In genomic region chr5:127313847-127314473, GRCh38 we compare ENCODE assay signal across 8 cellular contexts. TPM values are rescaled to one million over a fixed set of nuclear protein-coding genes. Genes with fewer than 3 reads are reported as not detected.
A peak's percentile ranks its signal among the peaks of the same experiment; 100 is the strongest.
DNase-seq lines count a peak whose midpoint lies in the region; ATAC-seq and TF ChIP-seq lines count a peak whose summit lies in the region.

No MANE protein-coding gene starts in this region.

- no peak overlapping the region for H3K27ac Mint-ChIP-seq in activated CD4-positive, alpha-beta T cell treated with anti-CD3 and anti-CD28 coated beads, Interleukin-2, amount 10 ng/mL, durations not matched to agents 24 days and 14 days
- no peak overlapping the region for H3K27ac Mint-ChIP-seq in naive thymus-derived CD4-positive, alpha-beta T cell
- H3K27ac Mint-ChIP-seq in stimulated activated naive CD8-positive, alpha-beta T cell treated with anti-CD3 and anti-CD28 coated beads, Interleukin-15, amount 100 ng/mL, for 72 hours, result no peak overlapping the region

- no peak overlapping the region for H3K27ac ChIP-seq in naive thymus-derived CD4-positive, alpha-beta T cell (ENCODE audit: low read depth, low read length)

- no peaks in the 10 kb centered on the region for H3K9me3 ChIP-seq in naive thymus-derived CD4-positive, alpha-beta T cell (ENCODE audit: control insufficient read depth in 2 of 3, low read length in 3 of 3)

- H3K4me3 Mint-ChIP-seq in activated CD4-positive, alpha-beta T cell treated with anti-CD3 and anti-CD28 coated beads, Interleukin-2, amount 10 ng/mL, durations not matched to agents 24 days and 14 days, result no peak overlapping the region
- peak overlapping the region in 1 of 10 donors; percentile 2 for H3K4me3 Mint-ChIP-seq in naive thymus-derived CD4-positive, alpha-beta T cell
- H3K4me3 Mint-ChIP-seq in stimulated activated naive CD8-positive, alpha-beta T cell treated with anti-CD3 and anti-CD28 coated beads, Interleukin-15, amount 100 ng/mL, for 72 hours, result no peak overlapping the region

- H3K4me1 ChIP-seq in naive thymus-derived CD4-positive, alpha-beta T cell (ENCODE audit: control insufficient read depth in 2 of 2, insufficient read depth in 2 of 2, low read length in 2 of 2), result no peaks in the 10 kb centered on the region

- peak; percentile 72 for DNase-seq in A172 (ENCODE audit: low spot score)
- DNase-seq in NCI-H1048 (lab: John Stamatoyannopoulos, UW), result peak; percentile 3
- DNase-seq in activated CD4-positive, alpha-beta T cell treated with anti-CD3 and anti-CD28 coated beads, Interleukin-2, amount 10 ng/mL, durations not matched to agents 24 days and 14 days, result peak; percentile 90
- peak; percentile 57 for DNase-seq in effector CD4-positive, alpha-beta T cell
- peak; percentile 12 to 68 (median 50) for DNase-seq in naive thymus-derived CD4-positive, alpha-beta T cell
- peak; percentile 55 to 56 for DNase-seq in stimulated activated naive CD8-positive, alpha-beta T cell treated with anti-CD3 and anti-CD28 coated beads, Interleukin-15, amount 100 ng/mL, for 72 hours

- peak; percentile 83 for TF ChIP-seq CTCF in GM12874 (IDR thresholded peaks at IDR 0.05; ENCODE audit: insufficient read depth, low read depth, low read length)

- intact Hi-C loops in activated CD4-positive, alpha-beta T cell treated with anti-CD3 and anti-CD28 coated beads, Interleukin-2, amount 10 ng/mL, durations not matched to agents 24 days and 14 days (cut with micrococcal nuclease), result loop anchor here (1.0 to 10.0 kb wide), 4 partner anchors 181 to 658 kb away; no protein-coding TSS in a partner anchor
- intact Hi-C loops in naive thymus-derived CD4-positive, alpha-beta T cell (cut with micrococcal nuclease), result loop anchor here (1.0 to 10.0 kb wide), 9 partner anchors 181 to 979 kb away; partner anchors contain the start of gene MARCHF3 (in 1 of the 2)

- no peaks in the 10 kb centered on the region for H3K27me3 ChIP-seq in naive thymus-derived CD4-positive, alpha-beta T cell (ENCODE audit: control insufficient read depth in 2 of 2, insufficient read depth in 2 of 2, low read length in 2 of 2)

- peak; percentile 98 for ATAC-seq in HG02623 (IDR thresholded peaks at IDR 0.05; ENCODE audit: unreplicated experiment)
- ATAC-seq in naive thymus-derived CD4-positive, alpha-beta T cell, result peak; percentile 81
- peak; percentile 84 for ATAC-seq in stimulated activated naive CD8-positive, alpha-beta T cell treated with anti-CD3 and anti-CD28 coated beads, Interleukin-15, amount 100 ng/mL, for 72 hours

- peaks cover 22% of the 10 kb centered on the region for H3K27me3 Mint-ChIP-seq in activated CD4-positive, alpha-beta T cell treated with anti-CD3 and anti-CD28 coated beads, Interleukin-2, amount 10 ng/mL, durations not matched to agents 24 days and 14 days
- peaks cover 0 to 32% (median 4%) of the 10 kb centered on the region in 5 donors for H3K27me3 Mint-ChIP-seq in naive thymus-derived CD4-positive, alpha-beta T cell
- peaks cover 25% of the 10 kb centered on the region for H3K27me3 Mint-ChIP-seq in stimulated activated naive CD8-positive, alpha-beta T cell treated with anti-CD3 and anti-CD28 coated beads, Interleukin-15, amount 100 ng/mL, for 72 hours

- no peaks in the 10 kb centered on the region for H3K36me3 Mint-ChIP-seq in activated CD4-positive, alpha-beta T cell treated with anti-CD3 and anti-CD28 coated beads, Interleukin-2, amount 10 ng/mL, durations not matched to agents 24 days and 14 days (ENCODE audit: low read depth)
- H3K36me3 Mint-ChIP-seq in naive thymus-derived CD4-positive, alpha-beta T cell, result no peaks in the 10 kb centered on the region

- CTCF ChIA-PET in naive thymus-derived CD4-positive, alpha-beta T cell (lab: Charles Lee), result interaction anchor here (1.5 kb wide), 1 partner anchor 477 kb away, joined by 4 read pairs; no protein-coding TSS in a partner anchor

- H3K4me1 Mint-ChIP-seq in activated CD4-positive, alpha-beta T cell treated with anti-CD3 and anti-CD28 coated beads, Interleukin-2, amount 10 ng/mL, durations not matched to agents 24 days and 14 days, result no peaks in the 10 kb centered on the region
- H3K4me1 Mint-ChIP-seq in naive thymus-derived CD4-positive, alpha-beta T cell, result peaks cover 0 to 7% (median 0%) of the 10 kb centered on the region in 7 donors
- H3K4me1 Mint-ChIP-seq in stimulated activated naive CD8-positive, alpha-beta T cell treated with anti-CD3 and anti-CD28 coated beads, Interleukin-15, amount 100 ng/mL, for 72 hours, result no peaks in the 10 kb centered on the region

- POLR2A ChIA-PET in naive thymus-derived CD4-positive, alpha-beta T cell (lab: Charles Lee), result interaction anchor here (0.6 kb wide), 1 partner anchor 277 kb away, joined by 3 read pairs; no protein-coding TSS in a partner anchor

- H3K36me3 ChIP-seq in naive thymus-derived CD4-positive, alpha-beta T cell (ENCODE audit: control insufficient read depth in 2 of 3, insufficient read depth in 3 of 3, low read length in 3 of 3), result no peaks in the 10 kb centered on the region

- H3K9me3 Mint-ChIP-seq in activated CD4-positive, alpha-beta T cell treated with anti-CD3 and anti-CD28 coated beads, Interleukin-2, amount 10 ng/mL, durations not matched to agents 24 days and 14 days, result peaks cover 3% of the 10 kb centered on the region
- H3K9me3 Mint-ChIP-seq in naive thymus-derived CD4-positive, alpha-beta T cell, result no peaks in the 10 kb centered on the region
- no peaks in the 10 kb centered on the region for H3K9me3 Mint-ChIP-seq in stimulated activated naive CD8-positive, alpha-beta T cell treated with anti-CD3 and anti-CD28 coated beads, Interleukin-15, amount 100 ng/mL, for 72 hours

- no peak overlapping the region for H3K4me3 ChIP-seq in naive thymus-derived CD4-positive, alpha-beta T cell (ENCODE audit: low read length)

RNA-seq across cellular contexts. Expression of gene MEGF10, which starts 23.4 kb away (rescaled TPM):
- 0.02 TPM in 1 of 2 replicates, not detected in the other for total RNA-seq in A172 (2014; rRNA removed; shearing (Covaris generic))
- not detected in 2 replicates for total RNA-seq in activated CD4-positive, alpha-beta T cell treated with anti-CD3 and anti-CD28 coated beads, Interleukin-2, amount 10 ng/mL, durations not matched to agents 24 days and 14 days
- not detected for total RNA-seq in naive thymus-derived CD4-positive, alpha-beta T cell
- polyA plus RNA-seq in naive thymus-derived CD4-positive, alpha-beta T cell, result not detected

Comparison
In these comparisons a context has a peak if more than half of its experiments do, and no peak if none do; other contexts are left out.
1. DNase-seq: peak in every context shown above with its lines; median percentile 90 in activated CD4-positive, alpha-beta T cell treated with anti-CD3 and anti-CD28 coated beads, Interleukin-2, amount 10 ng/mL, durations not matched to agents 24 days and 14 days; 72 in A172; 57 in effector CD4-positive, alpha-beta T cell; 56 in stimulated activated naive CD8-positive, alpha-beta T cell treated with anti-CD3 and anti-CD28 coated beads, Interleukin-15, amount 100 ng/mL, for 72 hours; 50 in naive thymus-derived CD4-positive, alpha-beta T cell; 3 in NCI-H1048.